Comparison of ENCODE assay signal across 33 cellular contexts in the genomic region with DNA sequence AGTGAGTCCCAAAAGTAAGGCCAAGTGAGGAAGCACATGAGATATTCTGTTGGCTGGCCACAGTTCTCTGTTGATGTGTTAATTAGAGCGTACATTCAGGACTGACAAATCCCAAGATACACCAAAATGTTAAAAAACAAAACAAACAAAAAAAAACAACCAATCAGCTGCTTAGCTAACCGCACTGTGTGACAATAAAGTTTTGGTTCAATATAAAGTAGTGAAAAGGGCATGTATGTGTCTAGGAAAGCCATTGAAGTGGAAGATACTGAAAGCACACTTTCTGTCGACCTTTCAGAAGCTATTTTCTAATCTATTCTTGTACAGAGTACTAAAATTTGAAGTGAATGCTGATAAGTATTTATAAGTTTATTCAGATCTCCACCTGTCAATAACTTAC. TPM values are rescaled to one million over a fixed set of nuclear protein-coding genes. Genes with fewer than 3 reads are reported as not detected.
"Had no signal": no experiment of that assay in that cellular context is flagged by ENCODE, and none has a peak within 500 bp of the region (broad histone marks: within the 10 kb centered on the region; RNA-seq: fewer than 3 reads in every experiment).

No MANE protein-coding gene starts in this region.

- H3K9me3 ChIP-seq: SJSA1, SK-N-SH had no signal

- H3K27me3 ChIP-seq: SJSA1 had no signal

- DNase-seq: Karpas-422, MM.1S, MV-4-11, NCI-H1092, NCI-H1105, NCI-H1417 treated with DMSO at 0.1 percent for 48 hours, NCI-H1436 treated with DMSO at 0.1 percent for 48 hours, NCI-H187, NCI-H1930, NCI-H2029 treated with DMSO at 0.1 percent for 48 hours, NCI-H2081 treated with DMSO at 0.1 percent for 48 hours, NCI-H2107, NCI-H2171, NCI-H226, NCI-H446 treated with DMSO at 0.1 percent for 48 hours, NCI-H510A, NCI-H524, NCI-H526, NCI-H69, NCI-H748 treated with DMSO at 0.1 percent for 48 hours, NCI-H82, PC-9, Right ventricle myocardium superior, SHP77 treated with DMSO at 0.1 percent for 48 hours, SK-N-SH, SW 1271, T-helper 1 cell had no signal

- FAIRE-seq: RCC 7860 had no signal

- H2AFZ ChIP-seq: PC-9 had no signal

- H3K4me3 ChIP-seq: PC-9, SJSA1 had no signal

- H3K9ac ChIP-seq: SK-N-SH had no signal

- H3K36me3 ChIP-seq: SJSA1 had no signal

- H3K9me2 ChIP-seq: SK-N-SH had no signal

- H3K27ac ChIP-seq: PC-9, RWPE1, SJSA1 had no signal

- H3K4me2 ChIP-seq: PC-9, SK-N-SH had no signal

- ATAC-seq: Panc1 had no signal

RNA-seq across cellular contexts. Expression of gene NHLRC1, which starts 26.1 kb away (rescaled TPM):
- total RNA-seq: MCF 10A, OCI-LY7 had no signal
